ENCODE assay signal across 24 cellular contexts in genomic region chr2:1947316-1947715, GRCh38.
"Had no signal": no experiment of that assay in that cellular context is flagged by ENCODE, and none has a peak within 500 bp of the region (broad histone marks: within the 10 kb centered on the region; RNA-seq: fewer than 3 reads in every experiment).

No MANE protein-coding gene starts in this region.

- H3K4me3 Mint-ChIP-seq: naive B cell; naive thymus-derived CD8-positive, alpha-beta T cell; natural killer cell treated with Interleukin-12 subunit alpha and Interleukin-12 subunit beta and Interleukin-15 and Interleukin-18, amount 100 ng/mL, for 72 hours; nephron progenitor cell; neural progenitor cell; stimulated activated memory B cell treated with anti-CD40 and anti-IgM and Interleukin-4, amounts not matched to agents 10 μg/mL and 1 μg/mL and 100 μg/mL, for 72 hours; stimulated activated naive CD8-positive, alpha-beta T cell treated with anti-CD3 and anti-CD28 coated beads, Interleukin-15, amount 100 ng/mL, for 72 hours had no signal

- H3K36me3 Mint-ChIP-seq: naive B cell; naive thymus-derived CD8-positive, alpha-beta T cell; natural killer cell treated with Interleukin-12 subunit alpha and Interleukin-12 subunit beta and Interleukin-15 and Interleukin-18, amount 100 ng/mL, for 72 hours; neural progenitor cell; stimulated activated memory B cell treated with anti-CD40 and anti-IgM and Interleukin-4, amounts not matched to agents 10 μg/mL and 1 μg/mL and 100 μg/mL, for 72 hours had no signal

- H3K9me3 Mint-ChIP-seq: natural killer cell treated with Interleukin-12 subunit alpha and Interleukin-12 subunit beta and Interleukin-15 and Interleukin-18, amount 100 ng/mL, for 72 hours; stimulated activated naive CD8-positive, alpha-beta T cell treated with anti-CD3 and anti-CD28 coated beads, Interleukin-15, amount 100 ng/mL, for 72 hours had no signal

- H3K27ac Mint-ChIP-seq: naive B cell; naive thymus-derived CD8-positive, alpha-beta T cell; natural killer cell treated with Interleukin-12 subunit alpha and Interleukin-12 subunit beta and Interleukin-15 and Interleukin-18, amount 100 ng/mL, for 72 hours; nephron progenitor cell; neural progenitor cell; progenitor cell of endocrine pancreas; stimulated activated memory B cell treated with anti-CD40 and anti-IgM and Interleukin-4, amounts not matched to agents 10 μg/mL and 1 μg/mL and 100 μg/mL, for 72 hours; stimulated activated naive CD8-positive, alpha-beta T cell treated with anti-CD3 and anti-CD28 coated beads, Interleukin-15, amount 100 ng/mL, for 72 hours had no signal

- DNase-seq: naive B cell; naive thymus-derived CD8-positive, alpha-beta T cell; nephron progenitor cell; occipital lobe; ovary; psoas muscle; right cardiac atrium; right lobe of liver; spleen; stimulated activated CD4-positive, alpha-beta T cell treated with anti-CD3 and anti-CD28 coated beads, Interleukin-12 subunit alpha, Interleukin-12 subunit beta, amount 100 ng/mL, for 4 hours; stimulated activated CD4-positive, alpha-beta T cell treated with anti-CD3 and anti-CD28 coated beads, Interleukin-2, amount 100 ng/mL, for 24 hours; stimulated activated CD4-positive, alpha-beta T cell treated with anti-CD3 and anti-CD28 coated beads, Interleukin-2, amount 100 ng/mL, for 48 hours; stimulated activated CD4-positive, alpha-beta T cell treated with anti-CD3 and anti-CD28 coated beads, Interleukin-4, amount 100 ng/mL, for 24 hours; stimulated activated naive CD4-positive, alpha-beta T cell; stimulated activated naive CD8-positive, alpha-beta T cell treated with anti-CD3 and anti-CD28 coated beads, Interleukin-15, amount 100 ng/mL, for 72 hours; stimulated activated naive CD8-positive, alpha-beta T cell treated with anti-CD3 and anti-CD28 coated beads, Interleukin-15, Interleukin-2, amounts not matched to agents 100 U/mL and 50 U/mL, for 24 hours; substantia nigra; testis; tibial artery; transverse colon had no signal

- H3K4me1 Mint-ChIP-seq: naive B cell; naive thymus-derived CD8-positive, alpha-beta T cell; neural progenitor cell; stimulated activated memory B cell treated with anti-CD40 and anti-IgM and Interleukin-4, amounts not matched to agents 10 μg/mL and 1 μg/mL and 100 μg/mL, for 72 hours; stimulated activated naive CD8-positive, alpha-beta T cell treated with anti-CD3 and anti-CD28 coated beads, Interleukin-15, amount 100 ng/mL, for 72 hours had no signal
